In the genomic region with DNA sequence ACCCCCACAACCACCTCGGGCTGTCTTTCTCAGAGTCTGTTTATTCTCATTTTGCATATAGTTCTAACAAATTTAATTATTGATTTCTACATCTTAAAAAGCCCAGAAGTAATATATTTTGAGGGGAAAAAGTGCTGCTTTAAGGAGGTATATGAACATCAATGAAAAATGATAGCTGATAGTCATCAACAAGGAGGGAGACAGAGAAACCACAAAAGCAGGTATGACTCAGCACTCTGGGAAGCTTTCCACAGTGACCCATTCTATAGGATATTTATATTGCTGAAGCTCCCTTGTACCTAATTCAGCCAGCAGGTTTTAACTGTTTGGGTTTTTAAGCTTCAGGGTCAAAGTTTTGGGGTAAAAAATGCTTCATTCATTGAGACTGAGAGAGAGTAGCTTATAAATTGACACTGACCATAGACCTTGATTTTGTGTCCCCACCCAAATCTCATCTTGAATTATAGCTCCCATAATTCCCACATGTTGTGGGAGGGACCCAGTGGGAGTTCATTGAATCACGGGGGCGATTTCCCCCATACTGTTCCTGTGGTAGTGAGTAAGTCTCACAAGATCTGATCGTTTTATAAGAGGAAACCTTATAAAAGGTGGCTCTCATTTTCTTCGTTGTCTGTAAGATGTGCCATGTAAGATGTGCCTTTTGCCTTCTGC, we compare ENCODE assay signal across 12 cellular contexts. TPM values are rescaled to one million over a fixed set of nuclear protein-coding genes. Genes with fewer than 3 reads are reported as not detected.
DNase-seq lines count a peak whose midpoint lies in the region; ATAC-seq and TF ChIP-seq lines count a peak whose summit lies in the region.
"Had no signal": no experiment of that assay in that cellular context is flagged by ENCODE, and none has a peak within 500 bp of the region (broad histone marks: within the 10 kb centered on the region; RNA-seq: fewer than 3 reads in every experiment).

No MANE protein-coding gene starts in this region.

- H3K4me3 ChIP-seq in adipocyte (ENCODE audit: low read length) (no peak overlapping the region), kidney epithelial cell (ENCODE audit: low read depth, low read length) (no peak overlapping the region)
- H3K4me3 ChIP-seq: skin epidermis had no signal

- peaks cover 17% of the 10 kb centered on the region for H3K4me1 ChIP-seq in adipocyte (ENCODE audit: control insufficient read depth, insufficient read depth, low read length)

- H3K36me3 ChIP-seq in adipocyte (ENCODE audit: control insufficient read depth, insufficient read depth, low read length, severe bottlenecking) (peaks cover 49% of the 10 kb centered on the region), kidney epithelial cell (ENCODE audit: control insufficient read depth, insufficient read depth, low read length) (no peaks in the 10 kb centered on the region)

- peaks cover 7% of the 10 kb centered on the region for H3K9me3 ChIP-seq in adipocyte (ENCODE audit: control insufficient read depth, low read length)

- no peak for ATAC-seq in HG02840 (IDR thresholded peaks at IDR 0.05; ENCODE audit: low FRiP score, unreplicated experiment)
- ATAC-seq: stimulated activated naive CD8-positive, alpha-beta T cell treated with anti-CD3 and anti-CD28 coated beads, Interleukin-15, amount 100 ng/mL, for 72 hours had no signal

- H3K27me3 ChIP-seq in adipocyte (replicated peaks; ENCODE audit: control insufficient read depth, insufficient read depth, low read length) (no peaks in the 10 kb centered on the region), kidney epithelial cell (ENCODE audit: control insufficient read depth, insufficient read depth, low read length) (no peaks in the 10 kb centered on the region)

- H3K9ac ChIP-seq in adipocyte (ENCODE audit: low read length), result no peak overlapping the region

- no peak for TF ChIP-seq CTCF in kidney epithelial cell (IDR thresholded peaks at IDR 0.05; ENCODE audit: insufficient read depth, low read length, poor library complexity, severe bottlenecking)

- DNase-seq in EL (peak; percentile 87), LoVo (ENCODE audit: low spot score) (peak; percentile 81), adipocyte (ENCODE audit: low read depth) (peak; percentile 65), kidney epithelial cell (ENCODE audit: low read depth) (peak; percentile 45), NCI-H748 treated with DMSO at 0.1 percent for 48 hours (lab: John Stamatoyannopoulos, UW) (no peak), cerebellum (ENCODE audit: low spot score) (no peak), OCI-M2 (lab: John Stamatoyannopoulos, UW; ENCODE audit: unreplicated experiment) (no peak)
- DNase-seq: activated CD4-positive, alpha-beta memory T cell treated with anti-CD3 and anti-CD28 coated beads for 36 hours; cortex of kidney; stimulated activated naive CD8-positive, alpha-beta T cell treated with anti-CD3 and anti-CD28 coated beads, Interleukin-15, amount 100 ng/mL, for 72 hours had no signal

RNA-seq across cellular contexts. Expression of gene VANGL1, which starts 27.4 kb away (rescaled TPM):
- total RNA-seq in kidney epithelial cell, result 12.6 and 15.2 TPM in 2 replicates
- 4.6 TPM for total RNA-seq in cerebellum

Comparison
In these comparisons a context has a peak if more than half of its experiments do, and no peak if none do; other contexts are left out.
1. DNase-seq: peak in EL (single experiment), LoVo (single experiment), adipocyte (single experiment) and kidney epithelial cell (single experiment); none in NCI-H748 treated with DMSO at 0.1 percent for 48 hours (single experiment), cerebellum (single experiment) and OCI-M2 (single experiment).